ENCODE assay signal across 3 cellular contexts in genomic region chr16:30503403-30504296, GRCh38.
TF ChIP-seq lines count a peak whose summit lies in the region.

No MANE protein-coding gene starts in this region.

TF ChIP-seq in A549, 52 proteins besides CTCF, POLR2A, EP300 and RAD21:
- peak; percentile 20 for TF ChIP-seq MAFK (IDR thresholded peaks at IDR 0.05; ENCODE audit: partially characterized antibody)
- TF ChIP-seq HMGXB4 (CRISPR knock-in tag; IDR thresholded peaks at IDR 0.05; ENCODE audit: borderline replicate concordance) = no peak

TF ChIP-seq in SK-N-SH, 30 proteins besides CTCF, POLR2A, EP300 and RAD21:
- no peak for TF ChIP-seq RCOR1 (IDR thresholded peaks at IDR 0.05; ENCODE audit: low read length)
- no peak for TF ChIP-seq MXI1 (IDR thresholded peaks at IDR 0.05; ENCODE audit: low read depth, low read length)
- no peak for TF ChIP-seq FOXM1 (IDR thresholded peaks at IDR 0.05; ENCODE audit: low read depth)

TF ChIP-seq in WTC11, 78 proteins besides CTCF, POLR2A, EP300 and RAD21:
- TF ChIP-seq EMX1 (CRISPR knock-in tag; IDR thresholded peaks at IDR 0.05) (no peak), ATF3 (CRISPR knock-in tag; conservative IDR thresholded peaks at IDR 0.05) (no peak)
